Comparison of ENCODE assay signal across 8 cellular contexts in the genomic region with DNA sequence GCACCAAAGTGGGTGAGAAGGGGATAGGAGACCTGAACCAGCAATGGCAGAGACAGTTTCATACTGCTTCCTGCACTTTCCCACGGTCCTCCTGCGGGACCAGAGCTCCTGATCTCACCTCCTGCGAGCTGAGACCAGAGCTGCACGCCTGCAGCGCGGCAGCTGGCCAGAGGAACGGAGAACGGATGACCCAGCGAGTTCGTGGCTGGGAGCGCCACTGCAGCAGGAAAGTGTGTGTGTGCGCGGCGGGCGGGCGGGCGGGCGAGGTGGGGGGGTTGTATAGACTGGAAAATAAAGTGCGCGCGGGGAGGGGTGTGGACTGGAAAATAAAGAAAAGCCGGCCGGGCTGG. TPM values are rescaled to one million over a fixed set of nuclear protein-coding genes. Genes with fewer than 3 reads are reported as not detected.
DNase-seq lines count a peak whose midpoint lies in the region; ATAC-seq and TF ChIP-seq lines count a peak whose summit lies in the region.

No MANE protein-coding gene starts in this region.

- TF ChIP-seq CTCF in foreskin keratinocyte (conservative IDR thresholded peaks at IDR 0.05) (no peak), parathyroid adenoma (IDR thresholded peaks at IDR 0.05) (no peak)

- no peaks in the 10 kb centered on the region for H3K9me3 ChIP-seq in parathyroid adenoma (ENCODE audit: control insufficient read depth, low read length)

- H3K4me3 ChIP-seq in parathyroid adenoma (ENCODE audit: low read depth, low read length): no peak overlapping the region

- no peak overlapping the region for H2AFZ ChIP-seq in parathyroid adenoma

- H3K27ac ChIP-seq in foreskin keratinocyte (no peak overlapping the region), parathyroid adenoma (no peak overlapping the region)

- no peaks in the 10 kb centered on the region for H3K79me2 ChIP-seq in parathyroid adenoma

- H3K36me3 ChIP-seq in parathyroid adenoma (ENCODE audit: control insufficient read depth, insufficient read depth, low read length): no peaks in the 10 kb centered on the region

- ATAC-seq in foreskin keratinocyte (peak; percentile 46), HG03108 (IDR thresholded peaks at IDR 0.05; ENCODE audit: unreplicated experiment) (no peak), HG03045 (IDR thresholded peaks at IDR 0.05; ENCODE audit: unreplicated experiment) (no peak)

- DNase-seq in ELF-1 (ENCODE audit: low read depth, low spot score) (peak; percentile 25), NCI-H69 (lab: John Stamatoyannopoulos, UW) (peak; percentile 36), foreskin keratinocyte (no peak), COLO829 (ENCODE audit: low spot score) (no peak), NCI-H345 (lab: John Stamatoyannopoulos, UW) (no peak)

- no peak overlapping the region for H3K9ac ChIP-seq in parathyroid adenoma

- H3K4me1 ChIP-seq in foreskin keratinocyte (no peaks in the 10 kb centered on the region), parathyroid adenoma (no peaks in the 10 kb centered on the region)

- peaks cover 14% of the 10 kb centered on the region for H3K27me3 ChIP-seq in foreskin keratinocyte
- no peaks in the 10 kb centered on the region for H3K27me3 ChIP-seq in parathyroid adenoma (ENCODE audit: control insufficient read depth, insufficient read depth, low read length)

- peak overlapping the region; percentile 12 for H3K4me2 ChIP-seq in parathyroid adenoma (ENCODE audit: low read length)

RNA-seq across cellular contexts. Expression of a gene that starts 16.5 kb away (rescaled TPM):
- 0.21 and 0.31 TPM in 2 replicates for total RNA-seq in foreskin keratinocyte
- polyA plus RNA-seq in foreskin keratinocyte: 0.07 and 0.12 TPM in 2 replicates

Comparison
In these comparisons a context has a peak if more than half of its experiments do, and no peak if none do; other contexts are left out.
1. DNase-seq: peak in ELF-1 (single experiment) and NCI-H69 (single experiment); none in foreskin keratinocyte (0 of 2), COLO829 (single experiment) and NCI-H345 (single experiment).